Comparison of ENCODE assay signal across 8 cellular contexts in genomic region chr7:6272481-6273323, GRCh38. TPM values are rescaled to one million over a fixed set of nuclear protein-coding genes. Genes with fewer than 3 reads are reported as not detected.
A peak's percentile ranks its signal among the peaks of the same experiment; 100 is the strongest.
DNase-seq lines count a peak whose midpoint lies in the region; ATAC-seq and TF ChIP-seq lines count a peak whose summit lies in the region.

CYTH3 (minus strand) TSS chr7:6272624; CDS start chr7:6272507, 117 bp downstream.

- TF ChIP-seq POLR2A in right lobe of liver (IDR thresholded peaks at IDR 0.05): peak; percentile 75

- TF ChIP-seq CTCF in right lobe of liver (IDR thresholded peaks at IDR 0.05): no peak

- DNase-seq in AG08395 (ENCODE audit: low spot score) (peak; percentile 97), NCI-H460 (ENCODE audit: extremely low read depth, low read depth) (peak; percentile 77), dermis microvascular lymphatic vessel endothelial cell (ENCODE audit: low read depth in 2 of 2) (peak; percentile 38 to 80), right lobe of liver (peak; percentile 84 to 88 (median 86))
- peak; percentile 62 to 63 for DNase-seq in activated CD4-positive, alpha-beta T cell treated with anti-CD3 and anti-CD28 coated beads, Interleukin-2, amount 50 U/mL, for 24 hours (ENCODE audit: low read depth in 1 of 2, low spot score in 1 of 2)
- peak; percentile 77 for DNase-seq in stimulated activated CD4-positive, alpha-beta T cell treated with anti-CD3 and anti-CD28 coated beads, Interleukin-4, amount 100 ng/mL, for 1 hour

- ATAC-seq in GM18858 (IDR thresholded peaks at IDR 0.05; ENCODE audit: unreplicated experiment) (peak; percentile 67), HG03066 (IDR thresholded peaks at IDR 0.05; ENCODE audit: low read depth, unreplicated experiment) (peak; percentile 74), right lobe of liver (peak; percentile 94 to 98 (median 98))

- H3K36me3 ChIP-seq in right lobe of liver: no peaks in the 10 kb centered on the region

- WGBS in right lobe of liver (ENCODE audit: insufficient coverage, low coverage, low lambda C conversion rate, missing lambda C conversion rate): 48% methylated on average over 8 of the region's 67 CpGs

- peak within 1 kb of the TSS; percentile 74 to 80 (median 77) for H3K4me3 ChIP-seq in right lobe of liver

- H3K27me3 ChIP-seq in right lobe of liver: no peaks in the 10 kb centered on the region

- no peaks in the 10 kb centered on the region for H3K9me3 ChIP-seq in right lobe of liver

- H3K4me1 ChIP-seq in right lobe of liver: peaks cover 0 to 10% (median 3%) of the 10 kb centered on the region in 4 donors

- H3K27ac ChIP-seq in right lobe of liver: peak within 1 kb of the TSS; percentile 31 to 69 (median 49)

- intact Hi-C loops in right lobe of liver (cut with DNase I): no loop called here

RNA-seq across cellular contexts. Expression of gene CYTH3, which starts in this region (rescaled TPM):
- total RNA-seq in NCI-H460 (2014; rRNA removed; shearing (Covaris generic)): 10.0 and 12.1 TPM in 2 replicates
- polyA plus RNA-seq in NCI-H460 (2014; cell fraction: nucleus; rRNA removed): 22.1 and 28.2 TPM in 2 replicates
- total RNA-seq in dermis microvascular lymphatic vessel endothelial cell (11.6 and 17.3 TPM in 2 replicates), right lobe of liver (1 to 10 TPM; 2.7 to 6.6 (median 4.1) TPM)

Comparison
In these comparisons a context has a peak if more than half of its experiments do, and no peak if none do; other contexts are left out.
1. Peak in every context shown above with its lines: DNase-seq, ATAC-seq, H3K4me3 ChIP-seq and H3K27ac ChIP-seq.